ENCODE assay signal across 1 cellular context in the genomic region with DNA sequence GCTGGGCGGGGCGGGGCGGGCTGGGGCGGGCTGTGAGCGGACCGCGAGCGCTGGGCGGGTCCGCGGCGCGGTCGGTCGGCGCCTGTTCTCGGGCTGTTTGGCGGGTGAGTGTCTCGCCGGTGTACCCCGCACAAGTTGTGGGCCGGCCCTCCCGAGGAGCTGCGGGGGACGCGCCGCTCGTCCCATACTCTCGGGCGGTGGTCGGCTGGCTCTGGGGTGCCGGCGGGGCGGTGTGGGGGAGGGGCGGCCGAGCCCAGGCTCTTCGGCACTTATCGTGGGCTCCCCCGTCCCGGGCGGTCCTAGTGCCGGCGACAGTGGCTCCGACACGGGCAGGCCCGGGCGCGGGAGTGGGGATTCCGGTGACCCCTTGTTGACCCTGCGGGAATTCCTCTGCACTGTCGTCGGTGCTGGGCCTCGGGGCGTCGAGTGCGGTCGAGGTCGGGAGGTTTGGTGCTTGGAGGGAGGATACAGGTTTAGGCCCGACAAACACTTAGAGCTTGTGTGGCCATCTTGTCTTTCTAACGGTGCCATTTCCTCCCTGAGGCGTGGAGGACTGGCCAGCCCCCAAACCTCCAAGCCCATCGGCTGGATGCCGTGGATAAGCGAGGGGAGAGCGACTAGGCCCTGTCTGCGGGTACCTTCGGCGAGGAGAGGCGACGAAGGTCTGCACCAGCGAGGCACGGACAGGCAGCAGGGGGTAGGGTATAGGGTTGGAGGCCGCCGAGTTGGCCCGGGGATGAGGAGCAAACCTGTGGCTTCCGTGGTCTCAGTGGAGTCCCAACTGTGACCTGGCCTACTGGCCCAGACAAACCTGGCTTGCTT.
TF ChIP-seq lines count a peak whose summit lies in the region.

A gene (plus strand): TSS at position 47 of the 822 bp plus-strand sequence. CDS start 8,308 bp downstream, outside the sequence.

TF ChIP-seq in K562, 482 proteins besides CTCF, POLR2A, EP300 and RAD21 (continued from another document and continues in another):
- TF ChIP-seq, protein P1, sequence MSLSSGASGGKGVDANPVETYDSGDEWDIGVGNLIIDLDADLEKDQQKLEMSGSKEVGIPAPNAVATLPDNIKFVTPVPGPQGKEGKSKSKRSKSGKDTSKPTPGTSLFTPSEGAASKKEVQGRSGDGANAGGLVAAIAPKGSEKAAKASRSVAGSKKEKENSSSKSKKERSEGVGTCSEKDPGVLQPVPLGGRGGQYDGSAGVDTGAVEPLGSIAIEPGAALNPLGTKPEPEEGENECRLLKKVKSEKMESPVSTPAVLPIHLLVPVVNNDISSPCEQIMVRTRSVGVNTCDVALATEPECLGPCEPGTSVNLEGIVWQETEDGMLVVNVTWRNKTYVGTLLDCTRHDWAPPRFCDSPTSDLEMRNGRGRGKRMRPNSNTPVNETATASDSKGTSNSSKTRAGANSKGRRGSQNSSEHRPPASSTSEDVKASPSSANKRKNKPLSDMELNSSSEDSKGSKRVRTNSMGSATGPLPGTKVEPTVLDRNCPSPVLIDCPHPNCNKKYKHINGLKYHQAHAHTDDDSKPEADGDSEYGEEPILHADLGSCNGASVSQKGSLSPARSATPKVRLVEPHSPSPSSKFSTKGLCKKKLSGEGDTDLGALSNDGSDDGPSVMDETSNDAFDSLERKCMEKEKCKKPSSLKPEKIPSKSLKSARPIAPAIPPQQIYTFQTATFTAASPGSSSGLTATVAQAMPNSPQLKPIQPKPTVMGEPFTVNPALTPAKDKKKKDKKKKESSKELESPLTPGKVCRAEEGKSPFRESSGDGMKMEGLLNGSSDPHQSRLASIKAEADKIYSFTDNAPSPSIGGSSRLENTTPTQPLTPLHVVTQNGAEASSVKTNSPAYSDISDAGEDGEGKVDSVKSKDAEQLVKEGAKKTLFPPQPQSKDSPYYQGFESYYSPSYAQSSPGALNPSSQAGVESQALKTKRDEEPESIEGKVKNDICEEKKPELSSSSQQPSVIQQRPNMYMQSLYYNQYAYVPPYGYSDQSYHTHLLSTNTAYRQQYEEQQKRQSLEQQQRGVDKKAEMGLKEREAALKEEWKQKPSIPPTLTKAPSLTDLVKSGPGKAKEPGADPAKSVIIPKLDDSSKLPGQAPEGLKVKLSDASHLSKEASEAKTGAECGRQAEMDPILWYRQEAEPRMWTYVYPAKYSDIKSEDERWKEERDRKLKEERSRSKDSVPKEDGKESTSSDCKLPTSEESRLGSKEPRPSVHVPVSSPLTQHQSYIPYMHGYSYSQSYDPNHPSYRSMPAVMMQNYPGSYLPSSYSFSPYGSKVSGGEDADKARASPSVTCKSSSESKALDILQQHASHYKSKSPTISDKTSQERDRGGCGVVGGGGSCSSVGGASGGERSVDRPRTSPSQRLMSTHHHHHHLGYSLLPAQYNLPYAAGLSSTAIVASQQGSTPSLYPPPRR (CRISPR knock-in tag; IDR thresholded peaks at IDR 0.05; ENCODE audit: borderline replicate concordance) = 0 out of 2 replicates have a peak, but pooled peaks have one; percentile 4
- TF ChIP-seq HDAC1 (IDR thresholded peaks at IDR 0.05) (peak in 1 of 2 experiments; percentile 38; a peak in 1 of 4 replicates), SMARCC2 (IDR thresholded peaks at IDR 0.05; ENCODE audit: low read depth) (no peak), RBFOX2 (IDR thresholded peaks at IDR 0.05; ENCODE audit: low read depth, low read length) (peak; percentile 78), ZFP30 (CRISPR knock-in tag; IDR thresholded peaks at IDR 0.05; ENCODE audit: borderline replicate concordance) (no peak), GTF2A2 (tag; IDR thresholded peaks at IDR 0.05) (no peak), ZBTB7A (IDR thresholded peaks at IDR 0.05; ENCODE audit: borderline replicate concordance, control insufficient read depth, low read depth, low read length) (peak; percentile 45; the same call in 1 of the 2 replicates), NRF1 (conservative IDR thresholded peaks at IDR 0.05 in 1 of 2, IDR thresholded peaks at IDR 0.05 in 1 of 2) (no peak), ZBTB1 (CRISPR knock-in tag; IDR thresholded peaks at IDR 0.05; ENCODE audit: borderline replicate concordance, low read depth) (0 out of 2 replicates have a peak, but pooled peaks have one; percentile 54), CC2D1A (IDR thresholded peaks at IDR 0.05) (no peak), EWSR1 (IDR thresholded peaks at IDR 0.05; ENCODE audit: borderline replicate concordance, low read depth, partially characterized antibody) (no peak), ZNF311 (CRISPR knock-in tag; IDR thresholded peaks at IDR 0.05) (no peak), ZNF263 (CRISPR knock-in tag; IDR thresholded peaks at IDR 0.05; ENCODE audit: borderline replicate concordance) (no peak; the same call in 1 of the 2 replicates), TCF7L2 (IDR thresholded peaks at IDR 0.05; ENCODE audit: low read depth, low read length) (no peak), NR2C2 (CRISPR knock-in tag; IDR thresholded peaks at IDR 0.05) (no peak), NR2C2 (tag; IDR thresholded peaks at IDR 0.05) (peak; percentile 85), IRF2 (CRISPR knock-in tag; IDR thresholded peaks at IDR 0.05) (no peak), ZNF23 (CRISPR knock-in tag; IDR thresholded peaks at IDR 0.05) (no peak), PHF8 (IDR thresholded peaks at IDR 0.05; ENCODE audit: borderline replicate concordance, low read length) (peak; percentile 68), TFAM (CRISPR knock-in tag; conservative IDR thresholded peaks at IDR 0.05) (no peak), PHF20 (IDR thresholded peaks at IDR 0.05; ENCODE audit: partially characterized antibody) (peak; percentile 62), ILF3 (IDR thresholded peaks at IDR 0.05; ENCODE audit: borderline replicate concordance) (no peak), RBM22 (IDR thresholded peaks at IDR 0.05; ENCODE audit: low read depth, low read length, poor library complexity, severe bottlenecking) (peak; percentile 42), SOX6 (IDR thresholded peaks at IDR 0.05) (no peak), ETV1 (tag; conservative IDR thresholded peaks at IDR 0.05; ENCODE audit: low read depth) (0 out of 2 replicates have a peak, but pooled peaks have one; percentile 7), L3MBTL2 (IDR thresholded peaks at IDR 0.05) (peak; percentile 60; the same call in 1 of the 2 replicates), TBL1XR1 (IDR thresholded peaks at IDR 0.05; ENCODE audit: low read length in 2 of 2) (no peak), ESRRA (IDR thresholded peaks at IDR 0.05; ENCODE audit: borderline replicate concordance, low read depth) (no peak)
- TF ChIP-seq, protein P2, sequence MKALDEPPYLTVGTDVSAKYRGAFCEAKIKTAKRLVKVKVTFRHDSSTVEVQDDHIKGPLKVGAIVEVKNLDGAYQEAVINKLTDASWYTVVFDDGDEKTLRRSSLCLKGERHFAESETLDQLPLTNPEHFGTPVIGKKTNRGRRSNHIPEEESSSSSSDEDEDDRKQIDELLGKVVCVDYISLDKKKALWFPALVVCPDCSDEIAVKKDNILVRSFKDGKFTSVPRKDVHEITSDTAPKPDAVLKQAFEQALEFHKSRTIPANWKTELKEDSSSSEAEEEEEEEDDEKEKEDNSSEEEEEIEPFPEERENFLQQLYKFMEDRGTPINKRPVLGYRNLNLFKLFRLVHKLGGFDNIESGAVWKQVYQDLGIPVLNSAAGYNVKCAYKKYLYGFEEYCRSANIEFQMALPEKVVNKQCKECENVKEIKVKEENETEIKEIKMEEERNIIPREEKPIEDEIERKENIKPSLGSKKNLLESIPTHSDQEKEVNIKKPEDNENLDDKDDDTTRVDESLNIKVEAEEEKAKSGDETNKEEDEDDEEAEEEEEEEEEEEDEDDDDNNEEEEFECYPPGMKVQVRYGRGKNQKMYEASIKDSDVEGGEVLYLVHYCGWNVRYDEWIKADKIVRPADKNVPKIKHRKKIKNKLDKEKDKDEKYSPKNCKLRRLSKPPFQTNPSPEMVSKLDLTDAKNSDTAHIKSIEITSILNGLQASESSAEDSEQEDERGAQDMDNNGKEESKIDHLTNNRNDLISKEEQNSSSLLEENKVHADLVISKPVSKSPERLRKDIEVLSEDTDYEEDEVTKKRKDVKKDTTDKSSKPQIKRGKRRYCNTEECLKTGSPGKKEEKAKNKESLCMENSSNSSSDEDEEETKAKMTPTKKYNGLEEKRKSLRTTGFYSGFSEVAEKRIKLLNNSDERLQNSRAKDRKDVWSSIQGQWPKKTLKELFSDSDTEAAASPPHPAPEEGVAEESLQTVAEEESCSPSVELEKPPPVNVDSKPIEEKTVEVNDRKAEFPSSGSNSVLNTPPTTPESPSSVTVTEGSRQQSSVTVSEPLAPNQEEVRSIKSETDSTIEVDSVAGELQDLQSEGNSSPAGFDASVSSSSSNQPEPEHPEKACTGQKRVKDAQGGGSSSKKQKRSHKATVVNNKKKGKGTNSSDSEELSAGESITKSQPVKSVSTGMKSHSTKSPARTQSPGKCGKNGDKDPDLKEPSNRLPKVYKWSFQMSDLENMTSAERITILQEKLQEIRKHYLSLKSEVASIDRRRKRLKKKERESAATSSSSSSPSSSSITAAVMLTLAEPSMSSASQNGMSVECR (CRISPR knock-in tag; IDR thresholded peaks at IDR 0.05) = no peak
- TF ChIP-seq, protein P3, sequence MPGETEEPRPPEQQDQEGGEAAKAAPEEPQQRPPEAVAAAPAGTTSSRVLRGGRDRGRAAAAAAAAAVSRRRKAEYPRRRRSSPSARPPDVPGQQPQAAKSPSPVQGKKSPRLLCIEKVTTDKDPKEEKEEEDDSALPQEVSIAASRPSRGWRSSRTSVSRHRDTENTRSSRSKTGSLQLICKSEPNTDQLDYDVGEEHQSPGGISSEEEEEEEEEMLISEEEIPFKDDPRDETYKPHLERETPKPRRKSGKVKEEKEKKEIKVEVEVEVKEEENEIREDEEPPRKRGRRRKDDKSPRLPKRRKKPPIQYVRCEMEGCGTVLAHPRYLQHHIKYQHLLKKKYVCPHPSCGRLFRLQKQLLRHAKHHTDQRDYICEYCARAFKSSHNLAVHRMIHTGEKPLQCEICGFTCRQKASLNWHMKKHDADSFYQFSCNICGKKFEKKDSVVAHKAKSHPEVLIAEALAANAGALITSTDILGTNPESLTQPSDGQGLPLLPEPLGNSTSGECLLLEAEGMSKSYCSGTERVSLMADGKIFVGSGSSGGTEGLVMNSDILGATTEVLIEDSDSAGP (CRISPR knock-in tag; IDR thresholded peaks at IDR 0.05) = no peak
- TF ChIP-seq, protein P4, sequence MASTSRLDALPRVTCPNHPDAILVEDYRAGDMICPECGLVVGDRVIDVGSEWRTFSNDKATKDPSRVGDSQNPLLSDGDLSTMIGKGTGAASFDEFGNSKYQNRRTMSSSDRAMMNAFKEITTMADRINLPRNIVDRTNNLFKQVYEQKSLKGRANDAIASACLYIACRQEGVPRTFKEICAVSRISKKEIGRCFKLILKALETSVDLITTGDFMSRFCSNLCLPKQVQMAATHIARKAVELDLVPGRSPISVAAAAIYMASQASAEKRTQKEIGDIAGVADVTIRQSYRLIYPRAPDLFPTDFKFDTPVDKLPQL (IDR thresholded peaks at IDR 0.05; ENCODE audit: extremely low read depth, insufficient read length) = no peak
- TF ChIP-seq, protein P5, sequence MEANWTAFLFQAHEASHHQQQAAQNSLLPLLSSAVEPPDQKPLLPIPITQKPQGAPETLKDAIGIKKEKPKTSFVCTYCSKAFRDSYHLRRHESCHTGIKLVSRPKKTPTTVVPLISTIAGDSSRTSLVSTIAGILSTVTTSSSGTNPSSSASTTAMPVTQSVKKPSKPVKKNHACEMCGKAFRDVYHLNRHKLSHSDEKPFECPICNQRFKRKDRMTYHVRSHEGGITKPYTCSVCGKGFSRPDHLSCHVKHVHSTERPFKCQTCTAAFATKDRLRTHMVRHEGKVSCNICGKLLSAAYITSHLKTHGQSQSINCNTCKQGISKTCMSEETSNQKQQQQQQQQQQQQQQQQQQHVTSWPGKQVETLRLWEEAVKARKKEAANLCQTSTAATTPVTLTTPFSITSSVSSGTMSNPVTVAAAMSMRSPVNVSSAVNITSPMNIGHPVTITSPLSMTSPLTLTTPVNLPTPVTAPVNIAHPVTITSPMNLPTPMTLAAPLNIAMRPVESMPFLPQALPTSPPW (CRISPR knock-in tag; IDR thresholded peaks at IDR 0.05) = peak; percentile 71
- TF ChIP-seq, protein P6, sequence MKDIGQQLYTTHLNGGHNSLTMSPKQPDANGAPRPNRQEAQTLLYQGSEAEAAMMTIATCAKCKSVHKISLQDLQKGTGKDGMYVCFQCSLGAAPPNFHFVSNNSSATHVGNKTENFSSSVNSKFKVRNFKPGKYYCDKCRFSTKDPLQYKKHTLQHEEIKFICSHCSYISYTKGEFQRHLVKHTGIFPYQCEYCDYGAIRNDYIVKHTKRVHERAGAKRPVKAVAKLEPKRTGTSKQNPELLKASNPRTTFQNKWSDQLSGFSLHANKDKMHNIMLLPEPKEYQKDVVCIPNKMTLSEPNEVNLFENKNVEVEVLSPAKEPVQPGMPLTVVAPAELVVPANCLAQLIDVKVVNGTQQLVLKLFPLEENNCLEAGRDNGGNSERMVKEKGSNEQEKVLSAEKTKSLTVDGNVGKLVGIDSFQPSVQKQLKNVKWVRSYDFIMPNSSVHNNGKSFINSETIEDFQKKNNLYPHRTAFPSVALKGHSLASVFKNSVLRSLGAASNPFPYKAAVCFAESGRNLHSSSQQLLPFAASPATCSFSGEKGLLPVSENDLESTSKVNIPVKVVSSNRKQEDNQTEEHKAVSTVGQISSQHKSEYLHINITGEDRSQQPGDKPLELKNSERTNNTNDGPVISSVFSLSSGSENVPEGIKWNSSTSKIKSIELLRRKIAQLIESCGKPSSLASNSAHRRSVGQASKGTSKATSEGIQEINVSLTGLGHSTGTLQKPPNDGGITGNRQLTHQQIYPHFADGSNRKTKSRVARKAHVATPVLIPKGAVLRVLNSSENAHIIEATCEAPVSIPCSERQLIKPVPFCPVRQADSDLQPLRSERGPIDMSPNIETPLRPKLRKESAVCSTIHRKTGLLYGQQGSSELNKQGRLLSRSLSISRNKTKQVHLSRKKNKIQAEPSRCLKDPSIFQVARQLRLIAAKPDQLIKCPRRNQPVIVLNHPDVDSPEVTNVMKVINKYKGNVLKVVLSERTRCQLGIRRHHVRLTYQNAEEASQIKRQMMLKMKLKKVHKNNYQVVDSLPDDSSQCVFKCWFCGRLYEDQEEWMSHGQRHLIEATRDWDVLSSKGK (CRISPR knock-in tag; IDR thresholded peaks at IDR 0.05) = no peak
- TF ChIP-seq, protein P7, sequence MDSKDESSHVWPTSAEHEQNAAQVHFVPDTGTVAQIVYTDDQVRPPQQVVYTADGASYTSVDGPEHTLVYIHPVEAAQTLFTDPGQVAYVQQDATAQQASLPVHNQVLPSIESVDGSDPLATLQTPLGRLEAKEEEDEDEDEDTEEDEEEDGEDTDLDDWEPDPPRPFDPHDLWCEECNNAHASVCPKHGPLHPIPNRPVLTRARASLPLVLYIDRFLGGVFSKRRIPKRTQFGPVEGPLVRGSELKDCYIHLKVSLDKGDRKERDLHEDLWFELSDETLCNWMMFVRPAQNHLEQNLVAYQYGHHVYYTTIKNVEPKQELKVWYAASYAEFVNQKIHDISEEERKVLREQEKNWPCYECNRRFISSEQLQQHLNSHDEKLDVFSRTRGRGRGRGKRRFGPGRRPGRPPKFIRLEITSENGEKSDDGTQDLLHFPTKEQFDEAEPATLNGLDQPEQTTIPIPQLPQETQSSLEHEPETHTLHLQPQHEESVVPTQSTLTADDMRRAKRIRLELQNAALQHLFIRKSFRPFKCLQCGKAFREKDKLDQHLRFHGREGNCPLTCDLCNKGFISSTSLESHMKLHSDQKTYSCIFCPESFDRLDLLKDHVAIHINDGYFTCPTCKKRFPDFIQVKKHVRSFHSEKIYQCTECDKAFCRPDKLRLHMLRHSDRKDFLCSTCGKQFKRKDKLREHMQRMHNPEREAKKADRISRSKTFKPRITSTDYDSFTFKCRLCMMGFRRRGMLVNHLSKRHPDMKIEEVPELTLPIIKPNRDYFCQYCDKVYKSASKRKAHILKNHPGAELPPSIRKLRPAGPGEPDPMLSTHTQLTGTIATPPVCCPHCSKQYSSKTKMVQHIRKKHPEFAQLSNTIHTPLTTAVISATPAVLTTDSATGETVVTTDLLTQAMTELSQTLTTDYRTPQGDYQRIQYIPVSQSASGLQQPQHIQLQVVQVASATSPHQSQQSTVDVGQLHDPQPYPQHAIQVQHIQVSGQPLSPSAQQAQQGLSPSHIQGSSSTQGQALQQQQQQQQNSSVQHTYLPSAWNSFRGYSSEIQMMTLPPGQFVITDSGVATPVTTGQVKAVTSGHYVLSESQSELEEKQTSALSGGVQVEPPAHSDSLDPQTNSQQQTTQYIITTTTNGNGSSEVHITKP (IDR thresholded peaks at IDR 0.05; ENCODE audit: partially characterized antibody) = peak; percentile 81
